ENCODE assay signal across 10 cellular contexts in genomic region chr7:75442101-75442464, GRCh38. TPM values are rescaled to one million over a fixed set of nuclear protein-coding genes. Genes with fewer than 3 reads are reported as not detected.
DNase-seq lines count a peak whose midpoint lies in the region; ATAC-seq and TF ChIP-seq lines count a peak whose summit lies in the region.
"Not testable (repeated sequence)": the region's sequence is repeated elsewhere in the genome, so short reads cannot be mapped to it uniquely, and the experiment has no call there.
"Had no signal": no experiment of that assay in that cellular context is flagged by ENCODE, and none has a peak within 500 bp of the region (broad histone marks: within the 10 kb centered on the region; RNA-seq: fewer than 3 reads in every experiment).

No MANE protein-coding gene starts in this region.

- not testable (repeated sequence) for H3K9me3 ChIP-seq in PC-3 (ENCODE audit: low read length); right lobe of liver

- not testable (repeated sequence) for H3K27me3 ChIP-seq in PC-3 (ENCODE audit: low read length); right lobe of liver

- not testable (repeated sequence) for H3K9me3 Mint-ChIP-seq in activated naive CD4-positive, alpha-beta T cell treated with anti-CD3 and anti-CD28 coated beads, Interleukin-2, amount 50 U/mL, for 72 hours

- 0% methylated on average over 5 of the region's 37 CpGs for WGBS in right lobe of liver (ENCODE audit: insufficient coverage, low coverage, low lambda C conversion rate, missing lambda C conversion rate)

- H3K9ac ChIP-seq in PC-3 (ENCODE audit: low read length) = peak overlapping the region; percentile 17; the same call in 1 of the 2 replicates

- H3K4me1 ChIP-seq in PC-3 (ENCODE audit: insufficient read depth, low read length); right lobe of liver: not testable (repeated sequence)

- intact Hi-C loops in PC-3 (cut with micrococcal nuclease); right lobe of liver (cut with DNase I): not testable (repeated sequence)

- H2AFZ ChIP-seq in PC-3 (ENCODE audit: low read length) = not testable (repeated sequence)

- H3K4me3 ChIP-seq in AG09309 (ENCODE audit: control insufficient read depth, low read depth, low read length) = peak overlapping the region; percentile 28
- peak overlapping the region; percentile 55 for H3K4me3 ChIP-seq in PC-3 (ENCODE audit: low read length)
- H3K4me3 ChIP-seq in right lobe of liver = peak overlapping the region; percentile 26 to 66 (median 61)
- H3K4me3 ChIP-seq in skeletal muscle cell (ENCODE audit: low read depth, low read length) = peak overlapping the region; percentile 40

- H3K4me2 ChIP-seq in PC-3 (ENCODE audit: low read length) = peak overlapping the region; percentile 59; the same call in 1 of the 2 replicates

- peak; percentile 37 for ATAC-seq in GM19438 (IDR thresholded peaks at IDR 0.05; ENCODE audit: low read depth, unreplicated experiment)
- ATAC-seq in HG02981 (IDR thresholded peaks at IDR 0.05; ENCODE audit: unreplicated experiment) = peak; percentile 32
- ATAC-seq in PC-3 = peak; percentile 45
- ATAC-seq in activated naive CD4-positive, alpha-beta T cell treated with anti-CD3 and anti-CD28 coated beads, Interleukin-2, amount 50 U/mL, for 72 hours = peak; percentile 46 to 64
- ATAC-seq in esophagus mucosa = peak; percentile 60
- ATAC-seq in right lobe of liver = peak; percentile 65 to 70 (median 66)

- H3K27ac ChIP-seq in PC-3 (ENCODE audit: low read length) = not testable (repeated sequence)
- peak overlapping the region in 1 of 3 donors; percentile 84 for H3K27ac ChIP-seq in right lobe of liver

- H3K36me3 ChIP-seq in PC-3 (ENCODE audit: low read depth, low read length) (peaks cover 18% of the 10 kb centered on the region), right lobe of liver (peaks cover 8 to 36% (median 17%) of the 10 kb centered on the region in 4 donors)

- not testable (repeated sequence) for DNase-seq in AG09309 (ENCODE audit: low read depth); PC-3; activated naive CD4-positive, alpha-beta T cell treated with anti-CD3 and anti-CD28 coated beads, Interleukin-2, amount 50 U/mL, for 72 hours (ENCODE audit: low spot score in 2 of 2); right lobe of liver; skeletal muscle cell (ENCODE audit: low read depth)

- H3K27ac Mint-ChIP-seq in activated naive CD4-positive, alpha-beta T cell treated with anti-CD3 and anti-CD28 coated beads, Interleukin-2, amount 50 U/mL, for 72 hours = peak overlapping the region; percentile 78 to 93

- H3K36me3 Mint-ChIP-seq in activated naive CD4-positive, alpha-beta T cell treated with anti-CD3 and anti-CD28 coated beads, Interleukin-2, amount 50 U/mL, for 72 hours = peaks cover 14 to 23% of the 10 kb centered on the region in 2 donors

- not testable (repeated sequence) for TF ChIP-seq CTCF in AG09309 (IDR thresholded peaks at IDR 0.05; ENCODE audit: control insufficient read depth, insufficient read depth, low read depth, low read length, missing control alignments); PC-3 (conservative IDR thresholded peaks at IDR 0.05; ENCODE audit: low read depth, low read length); right lobe of liver (IDR thresholded peaks at IDR 0.05)

- TF ChIP-seq POLR2A in right lobe of liver (IDR thresholded peaks at IDR 0.05) = not testable (repeated sequence)

- not testable (repeated sequence) for H3K9me2 ChIP-seq in PC-3 (replicated peaks; ENCODE audit: low read length)

- not testable (repeated sequence) for H3F3A ChIP-seq in PC-3 (ENCODE audit: low read length, unreplicated experiment)

- BruUV-seq in PC-3 (replicated peaks; lab: Mats Ljungman, UMichigan) = not testable (repeated sequence)

- H3K79me2 ChIP-seq in PC-3 (ENCODE audit: low read length) = not testable (repeated sequence)

- POLR2A ChIA-PET in PC-3 (lab: Charles Lee; ENCODE audit: unreplicated experiment) = not testable (repeated sequence)

- not testable (repeated sequence) for H4K20me1 ChIP-seq in PC-3 (ENCODE audit: low read length)

- CTCF ChIA-PET in PC-3 (lab: Charles Lee) = not testable (repeated sequence)

RNA-seq across cellular contexts. Expression of gene POM121C, which starts 44.0 kb away (rescaled TPM):
- 11.0 and 23.8 TPM in 2 replicates for total RNA-seq in PC-3 (2014; rRNA removed)
- total RNA-seq in activated naive CD4-positive, alpha-beta T cell treated with anti-CD3 and anti-CD28 coated beads, Interleukin-2, amount 50 U/mL, for 72 hours = 100 to 1,000 TPM in 1 of 2 donors, 10 to 100 TPM in 1; 54.1 to 111 TPM
- total RNA-seq in esophagus mucosa = 30.6 TPM
- total RNA-seq in right lobe of liver = 10 to 100 TPM; 12.2 to 21.0 (median 17.0) TPM

RNA-seq across cellular contexts. Expression of gene TRIM73, which starts 46.7 kb away (rescaled TPM):
- total RNA-seq in PC-3 (2014; rRNA removed) (5.2 and 6.4 TPM in 2 replicates), esophagus mucosa (0.92 TPM), right lobe of liver (1 to 10 TPM in 4 of 6 experiments, under 1 TPM in 2; 0.31 to 4.7 (median 2.6) TPM)
- total RNA-seq in activated naive CD4-positive, alpha-beta T cell treated with anti-CD3 and anti-CD28 coated beads, Interleukin-2, amount 50 U/mL, for 72 hours = 1 to 10 TPM; 3.9 to 8.9 TPM

RNA-seq across cellular contexts. Expression of gene SPDYE5, which starts 50.0 kb away (rescaled TPM):
- total RNA-seq in PC-3 (2014; rRNA removed) = 0.18 TPM in 1 of 2 replicates, not detected in the other
- not detected for total RNA-seq in activated naive CD4-positive, alpha-beta T cell treated with anti-CD3 and anti-CD28 coated beads, Interleukin-2, amount 50 U/mL, for 72 hours
- not detected for total RNA-seq in esophagus mucosa
- not detected for total RNA-seq in right lobe of liver
- total RNA-seq: cerebellum, M059J had no signal
